ENCODE assay signal across 9 cellular contexts in genomic region chr20:56249244-56249955, GRCh38. TPM values are rescaled to one million over a fixed set of nuclear protein-coding genes. Genes with fewer than 3 reads are reported as not detected.
DNase-seq lines count a peak whose midpoint lies in the region; ATAC-seq and TF ChIP-seq lines count a peak whose summit lies in the region.
"Had no signal": no experiment of that assay in that cellular context is flagged by ENCODE, and none has a peak within 500 bp of the region (broad histone marks: within the 10 kb centered on the region; RNA-seq: fewer than 3 reads in every experiment).

No MANE protein-coding gene starts in this region.

- H4K20me1 ChIP-seq in GM23338 (replicated peaks; ENCODE audit: insufficient read depth) (no peaks in the 10 kb centered on the region), PC-3 (ENCODE audit: low read length) (no peaks in the 10 kb centered on the region)

- H3K9me2 ChIP-seq in GM23338 (ENCODE audit: insufficient read depth) (no peaks in the 10 kb centered on the region), PC-3 (replicated peaks; ENCODE audit: low read length) (no peaks in the 10 kb centered on the region)

- H3K9ac ChIP-seq in PC-3 (ENCODE audit: low read length): no peak overlapping the region

- CTCF ChIA-PET in PC-3 (lab: Charles Lee): no interaction called here

- no peak for TF ChIP-seq EP300 in transverse colon (IDR thresholded peaks at IDR 0.05; ENCODE audit: low read depth)

- no peaks in the 10 kb centered on the region for H3K36me3 ChIP-seq in GM23338 (ENCODE audit: insufficient read depth)
- H3K36me3 ChIP-seq in PC-3 (ENCODE audit: low read depth, low read length): no peaks in the 10 kb centered on the region
- no peaks in the 10 kb centered on the region for H3K36me3 ChIP-seq in transverse colon

- H3K27ac ChIP-seq in GM23338 (ENCODE audit: low read depth): no peak overlapping the region
- no peak overlapping the region for H3K27ac ChIP-seq in PC-3 (ENCODE audit: low read length)
- no peak overlapping the region for H3K27ac ChIP-seq in transverse colon

- H3K9me3 Mint-ChIP-seq in GM23338: peaks cover 100% of the 10 kb centered on the region
- H3K9me3 Mint-ChIP-seq: activated B cell treated with CpG ODN at 0.5 μM for 24 hours had no signal

- no peaks in the 10 kb centered on the region for H3K27me3 ChIP-seq in GM23338 (ENCODE audit: insufficient read depth)
- peaks cover 52% of the 10 kb centered on the region for H3K27me3 ChIP-seq in PC-3 (ENCODE audit: low read length)
- H3K27me3 ChIP-seq in transverse colon: peaks cover 41% of the 10 kb centered on the region

- H3K4me1 ChIP-seq in GM23338 (ENCODE audit: insufficient read depth): no peaks in the 10 kb centered on the region
- no peaks in the 10 kb centered on the region for H3K4me1 ChIP-seq in PC-3 (ENCODE audit: insufficient read depth, low read length)
- H3K4me1 ChIP-seq in transverse colon: no peaks in the 10 kb centered on the region

- H3K79me2 ChIP-seq in GM23338 (replicated peaks; ENCODE audit: insufficient read depth) (no peaks in the 10 kb centered on the region), PC-3 (ENCODE audit: low read length) (no peaks in the 10 kb centered on the region)

- H3K27ac Mint-ChIP-seq in GM23338: no peak overlapping the region
- H3K27ac Mint-ChIP-seq: activated B cell treated with CpG ODN at 0.5 μM for 24 hours had no signal

- no peaks in the 10 kb centered on the region for H3K4me1 Mint-ChIP-seq in GM23338
- H3K4me1 Mint-ChIP-seq: activated B cell treated with CpG ODN at 0.5 μM for 24 hours had no signal

- H3K4me2 ChIP-seq in GM23338 (no peak overlapping the region), PC-3 (ENCODE audit: low read length) (no peak overlapping the region)

- peak; percentile 14 to 31; a peak in 1 of 4 replicates for TF ChIP-seq CTCF in GM23338 (conservative IDR thresholded peaks at IDR 0.05; ENCODE audit: low read depth in 2 of 2)
- peak; percentile 69 for TF ChIP-seq CTCF in PC-3 (conservative IDR thresholded peaks at IDR 0.05; ENCODE audit: low read depth, low read length)
- TF ChIP-seq CTCF in fibroblast of villous mesenchyme (IDR thresholded peaks at IDR 0.05; ENCODE audit: insufficient read depth, low read depth, low read length): peak; percentile 64
- TF ChIP-seq CTCF in transverse colon (IDR thresholded peaks at IDR 0.05): peak; percentile 23 to 48 (median 39)

- peaks cover 12% of the 10 kb centered on the region for H3K27me3 Mint-ChIP-seq in GM23338 (ENCODE audit: insufficient read depth, low read depth, poor library complexity)

- 60 to 77% methylated on average over 9 to 31 of the region's 32 CpGs for WGBS in transverse colon (ENCODE audit: low coverage in 1 of 2), 2 donors

- DNase-seq in EH (ENCODE audit: low read depth) (peak; percentile 7), GM23338 (ENCODE audit: low spot score) (peak; percentile 0), PC-3 (peak; percentile 31), fibroblast of villous mesenchyme (ENCODE audit: low read depth) (peak; percentile 36), transverse colon (peak; percentile 30), AML-193 (lab: John Stamatoyannopoulos, UW) (no peak)
- DNase-seq: activated B cell treated with CpG ODN at 0.5 μM for 24 hours had no signal

- intact Hi-C loops in PC-3 (cut with micrococcal nuclease) (no loop called here), transverse colon (cut with DNase I; ENCODE audit: low total_unique reads) (no loop called here)

- H3F3A ChIP-seq in GM23338 (replicated peaks; ENCODE audit: low read depth) (no peaks in the 10 kb centered on the region), PC-3 (ENCODE audit: low read length, unreplicated experiment) (no peaks in the 10 kb centered on the region)

- H2AFZ ChIP-seq in GM23338: no peak overlapping the region
- no peak overlapping the region for H2AFZ ChIP-seq in PC-3 (ENCODE audit: low read length)

- TF ChIP-seq POLR2A in transverse colon (IDR thresholded peaks at IDR 0.05): no peak

- no peak overlapping the region for H3K4me3 Mint-ChIP-seq in GM23338
- H3K4me3 Mint-ChIP-seq: activated B cell treated with CpG ODN at 0.5 μM for 24 hours had no signal

- POLR2A ChIA-PET in PC-3 (lab: Charles Lee; ENCODE audit: unreplicated experiment): no interaction called here

- in situ Hi-C loops in transverse colon (cut with MboI; ENCODE audit: low pct_ligation_motif_present in 1 of 4, low pct_unique_long_range_greater_than_20kb in 1 of 4, low sequenced_read_pairs in 3 of 4): no loop called here

- H3K36me3 Mint-ChIP-seq in GM23338 (ENCODE audit: low read depth): peaks cover 36% of the 10 kb centered on the region

- H3K9me3 ChIP-seq in PC-3 (ENCODE audit: low read length) (no peaks in the 10 kb centered on the region), transverse colon (no peaks in the 10 kb centered on the region)

- H3K4me3 ChIP-seq in GM23338 (no peak overlapping the region), PC-3 (ENCODE audit: low read length) (no peak overlapping the region), fibroblast of villous mesenchyme (ENCODE audit: low read depth, low read length) (no peak overlapping the region), transverse colon (no peak overlapping the region)

- no TSS peak for BruUV-seq in PC-3 (replicated peaks; lab: Mats Ljungman, UMichigan)

- ATAC-seq in GM23338: no peak
- no peak for ATAC-seq in PC-3
- ATAC-seq in GM18873 (IDR thresholded peaks at IDR 0.05; ENCODE audit: low FRiP score, unreplicated experiment): no peak
- ATAC-seq in GM21786 (IDR thresholded peaks at IDR 0.05; ENCODE audit: unreplicated experiment): no peak

TF ChIP-seq in GM23338, 12 proteins besides CTCF, POLR2A, EP300 and RAD21:
- no peak for TF ChIP-seq STAT1 (IDR thresholded peaks at IDR 0.05; ENCODE audit: unreplicated experiment)

RNA-seq across cellular contexts. Expression of gene MC3R, which starts 0.9 kb away (rescaled TPM):
- not detected in 2 replicates for total RNA-seq in GM23338 (2014; rRNA removed; shearing (Covaris generic))
- polyA plus RNA-seq in GM23338 (2016; fragmentation: Nextera tagmentation; extraction: Ambion mirVana): not detected in 2 replicates
- total RNA-seq in PC-3 (2014; rRNA removed) (not detected in 2 replicates), fibroblast of villous mesenchyme (not detected in 2 replicates), transverse colon (not detected)
- total RNA-seq: activated B cell treated with CpG ODN at 0.5 μM for 24 hours had no signal

Comparison
In these comparisons a context has a peak if more than half of its experiments do, and no peak if none do; other contexts are left out.
1. DNase-seq: peak in EH (single experiment), GM23338 (single experiment), PC-3 (single experiment), fibroblast of villous mesenchyme (single experiment) and transverse colon (single experiment); none in AML-193 (0 of 2).
2. Peak in every context shown above with its lines, with median percentiles within 50 percentile points of each other: CTCF ChIP-seq.